Comparison of ENCODE assay signal across 37 cellular contexts in the genomic region with DNA sequence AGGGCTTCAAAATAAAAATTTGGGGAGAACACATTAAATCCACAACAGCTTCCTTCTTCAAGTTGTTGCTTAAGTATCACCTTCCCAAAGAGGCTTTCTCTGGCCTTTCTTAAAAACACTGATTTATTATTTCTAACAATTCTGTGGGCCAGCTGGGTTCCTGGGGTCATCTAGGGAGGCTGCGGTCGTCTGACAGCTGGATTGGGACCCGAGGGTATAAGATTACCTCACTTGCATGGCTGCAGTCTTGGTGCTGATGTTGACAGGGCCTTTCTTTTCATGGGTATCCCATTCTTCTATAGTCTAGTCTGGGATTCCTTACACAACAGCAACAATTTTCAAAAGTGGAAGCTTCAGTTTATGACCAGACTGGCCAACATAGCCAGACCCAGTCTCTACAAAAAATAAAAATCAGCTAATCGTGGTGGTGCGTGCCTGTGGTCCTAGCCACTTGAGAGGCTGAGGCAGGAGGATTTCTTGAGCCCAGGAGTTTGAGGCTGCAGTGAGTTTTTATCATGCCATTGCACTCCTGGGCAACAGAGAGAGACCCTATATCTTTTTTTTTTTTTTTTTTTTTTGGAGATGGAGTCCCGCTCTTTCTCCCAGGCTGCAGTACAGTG.
"Had no signal": no experiment of that assay in that cellular context is flagged by ENCODE, and none has a peak within 500 bp of the region (broad histone marks: within the 10 kb centered on the region; RNA-seq: fewer than 3 reads in every experiment).

No MANE protein-coding gene starts in this region.

- H3K27ac ChIP-seq: adrenal gland, ascending aorta, breast epithelium, cardiac muscle cell, colonic mucosa, epithelial cell of prostate, esophagus squamous epithelium, gastroesophageal sphincter, WERI-Rb-1 had no signal

- H3K27me3 ChIP-seq: adrenal gland, ascending aorta, breast epithelium, cardiac muscle cell, colonic mucosa, esophagus squamous epithelium, gastroesophageal sphincter had no signal

- H3K9me3 Mint-ChIP-seq: activated CD4-positive, alpha-beta memory T cell treated with anti-CD3 and anti-CD28 coated beads for 36 hours; activated CD4-positive, alpha-beta T cell treated with anti-CD3 and anti-CD28 coated beads, Interleukin-2, amount 10 ng/mL, durations not matched to agents 24 days and 14 days; activated naive CD4-positive, alpha-beta T cell treated with anti-CD3 and anti-CD28 coated beads for 36 hours; activated naive CD4-positive, alpha-beta T cell treated with anti-CD3 and anti-CD28 coated beads, Interleukin-2, amount 50 U/mL, for 24 hours; activated naive CD8-positive, alpha-beta T cell treated with anti-CD3 and anti-CD28 coated beads for 36 hours; activated naive CD8-positive, alpha-beta T cell treated with anti-CD3 and anti-CD28 coated beads, Interleukin-2, amount 50 U/mL, for 24 hours; activated T-helper 2 cell treated with anti-CD3 and anti-CD28 coated beads, Interferon-gamma antibody, Interleukin-2, Interleukin-4, amounts not matched to agents 10 μg/mL and 5 μg/mL and 100 μg/mL, durations not matched to agents 14 hours and 24 hours and 36 hours; brain; T-cell; T-helper 1 cell treated with Interleukin-12 subunit alpha and Interleukin-12 subunit beta and Interleukin-4 antibody, amounts not matched to agents 30 μg/mL and 1 μg/mL, for 36 hours had no signal

- H3K27ac Mint-ChIP-seq: activated CD4-positive, alpha-beta memory T cell treated with anti-CD3 and anti-CD28 coated beads for 36 hours; activated CD4-positive, alpha-beta T cell treated with anti-CD3 and anti-CD28 coated beads for 36 hours; activated CD4-positive, alpha-beta T cell treated with anti-CD3 and anti-CD28 coated beads, Interleukin-2, amount 10 ng/mL, durations not matched to agents 24 days and 14 days; activated CD8-positive, alpha-beta memory T cell treated with anti-CD3 and anti-CD28 coated beads, Interleukin-2, amount 10 ng/mL, durations not matched to agents 7 days and 5 days; activated CD8-positive, alpha-beta T cell treated with anti-CD3 and anti-CD28 coated beads, Interleukin-2, amount 10 ng/mL, durations not matched to agents 7 days and 5 days; activated naive CD4-positive, alpha-beta T cell treated with anti-CD3 and anti-CD28 coated beads for 36 hours; activated naive CD4-positive, alpha-beta T cell treated with anti-CD3 and anti-CD28 coated beads, Interleukin-2, amount 50 U/mL, for 24 hours; activated naive CD8-positive, alpha-beta T cell treated with anti-CD3 and anti-CD28 coated beads for 36 hours; activated naive CD8-positive, alpha-beta T cell treated with anti-CD3 and anti-CD28 coated beads, Interleukin-2, amount 50 U/mL, for 24 hours; activated T-helper 1 cell treated with anti-CD3 and anti-CD28 coated beads, Interleukin-12 subunit alpha, Interleukin-12 subunit beta, Interleukin-2, Interleukin-4 antibody, amounts not matched to agents 30 ng/mL and 10 ng/mL and 1 ng/mL, durations not matched to agents 14 hours and 24 hours and 36 hours; activated T-helper 2 cell treated with anti-CD3 and anti-CD28 coated beads, Interferon-gamma antibody, Interleukin-2, Interleukin-4, amounts not matched to agents 10 μg/mL and 5 μg/mL and 100 μg/mL, durations not matched to agents 14 hours and 24 hours and 36 hours; brain; T-cell; T-helper 1 cell treated with Interleukin-12 subunit alpha and Interleukin-12 subunit beta and Interleukin-4 antibody, amounts not matched to agents 30 μg/mL and 1 μg/mL, for 36 hours had no signal

- H3K36me3 Mint-ChIP-seq: activated CD8-positive, alpha-beta memory T cell treated with anti-CD3 and anti-CD28 coated beads, Interleukin-2, amount 10 ng/mL, durations not matched to agents 7 days and 5 days; activated naive CD4-positive, alpha-beta T cell treated with anti-CD3 and anti-CD28 coated beads, Interleukin-2, amount 50 U/mL, for 24 hours; activated naive CD8-positive, alpha-beta T cell treated with anti-CD3 and anti-CD28 coated beads for 36 hours; brain; T-cell had no signal

- DNase-seq: activated CD4-positive, alpha-beta memory T cell treated with anti-CD3 and anti-CD28 coated beads for 36 hours; activated CD4-positive, alpha-beta T cell treated with anti-CD3 and anti-CD28 coated beads for 36 hours; activated CD4-positive, alpha-beta T cell treated with anti-CD3 and anti-CD28 coated beads, Interleukin-2, amount 10 ng/mL, durations not matched to agents 24 days and 14 days; activated CD4-positive, CD25-positive, alpha-beta regulatory T cell; activated CD4-positive, CD25-positive, alpha-beta regulatory T cell treated with anti-CD3 and anti-CD28 coated beads, Interleukin-2, amount 50 U/mL, for 72 hours; activated CD8-positive, alpha-beta memory T cell treated with anti-CD3 and anti-CD28 coated beads, Interleukin-2, amount 10 ng/mL, durations not matched to agents 7 days and 5 days; activated CD8-positive, alpha-beta memory T cell treated with anti-CD3 and anti-CD28 coated beads, Interleukin-2, amount 50 U/mL, for 4 hours; activated CD8-positive, alpha-beta T cell treated with anti-CD3 and anti-CD28 coated beads, Interleukin-2, amount 10 ng/mL, durations not matched to agents 7 days and 5 days; activated effector memory CD4-positive, alpha-beta T cell treated with anti-CD3 and anti-CD28 coated beads, Interleukin-2, amount 50 U/mL, for 16 hours; activated naive CD4-positive, alpha-beta T cell treated with anti-CD3 and anti-CD28 coated beads for 36 hours; activated naive CD8-positive, alpha-beta T cell treated with anti-CD3 and anti-CD28 coated beads for 36 hours; activated naive CD8-positive, alpha-beta T cell treated with anti-CD3 and anti-CD28 coated beads, Interleukin-2, amount 50 U/mL, for 24 hours; activated T-cell treated with anti-CD3 and anti-CD28 coated beads, Interleukin-2, amount 50 U/mL, for 1 hour; activated T-cell treated with anti-CD3 and anti-CD28 coated beads, Interleukin-2, amount 50 U/mL, for 48 hours; adrenal gland; amygdala; central memory CD4-positive, alpha-beta T cell; cerebellar nuclear complex; colonic mucosa; effector CD8-positive, alpha-beta T cell; esophagus squamous epithelium; foreskin melanocyte; T-cell; T1000; WERI-Rb-1 had no signal

- H3K9me3 ChIP-seq: adrenal gland, ascending aorta, breast epithelium, colonic mucosa, esophagus squamous epithelium, gastroesophageal sphincter had no signal

- H3K4me3 Mint-ChIP-seq: activated CD4-positive, alpha-beta memory T cell treated with anti-CD3 and anti-CD28 coated beads for 36 hours; activated CD4-positive, alpha-beta T cell treated with anti-CD3 and anti-CD28 coated beads for 36 hours; activated CD4-positive, alpha-beta T cell treated with anti-CD3 and anti-CD28 coated beads, Interleukin-2, amount 10 ng/mL, durations not matched to agents 24 days and 14 days; activated CD8-positive, alpha-beta memory T cell treated with anti-CD3 and anti-CD28 coated beads, Interleukin-2, amount 10 ng/mL, durations not matched to agents 7 days and 5 days; activated CD8-positive, alpha-beta T cell treated with anti-CD3 and anti-CD28 coated beads, Interleukin-2, amount 10 ng/mL, durations not matched to agents 7 days and 5 days; activated naive CD4-positive, alpha-beta T cell treated with anti-CD3 and anti-CD28 coated beads for 36 hours; activated naive CD4-positive, alpha-beta T cell treated with anti-CD3 and anti-CD28 coated beads, Interleukin-2, amount 50 U/mL, for 24 hours; activated naive CD8-positive, alpha-beta T cell treated with anti-CD3 and anti-CD28 coated beads for 36 hours; activated naive CD8-positive, alpha-beta T cell treated with anti-CD3 and anti-CD28 coated beads, Interleukin-2, amount 50 U/mL, for 24 hours; activated T-helper 1 cell treated with anti-CD3 and anti-CD28 coated beads, Interleukin-12 subunit alpha, Interleukin-12 subunit beta, Interleukin-2, Interleukin-4 antibody, amounts not matched to agents 30 ng/mL and 10 ng/mL and 1 ng/mL, durations not matched to agents 14 hours and 24 hours and 36 hours; brain; T-cell; T-helper 1 cell treated with Interleukin-12 subunit alpha and Interleukin-12 subunit beta and Interleukin-4 antibody, amounts not matched to agents 30 μg/mL and 1 μg/mL, for 36 hours had no signal

- FAIRE-seq: endometrium, endothelial cell of umbilical vein had no signal

- H3K4me1 ChIP-seq: ascending aorta, breast epithelium, colonic mucosa had no signal

- ATAC-seq: activated CD4-positive, alpha-beta T cell treated with anti-CD3 and anti-CD28 coated beads for 36 hours; activated CD8-positive, alpha-beta memory T cell treated with anti-CD3 and anti-CD28 coated beads, Interleukin-2, amount 10 ng/mL, durations not matched to agents 7 days and 5 days; activated CD8-positive, alpha-beta T cell treated with anti-CD3 and anti-CD28 coated beads, Interleukin-2, amount 10 ng/mL, durations not matched to agents 7 days and 5 days; activated naive CD8-positive, alpha-beta T cell treated with anti-CD3 and anti-CD28 coated beads, Interleukin-2, amount 50 U/mL, for 24 hours; gastroesophageal sphincter; T-cell had no signal

- H3K36me3 ChIP-seq: adrenal gland, ascending aorta, breast epithelium, cardiac muscle cell, colonic mucosa, esophagus squamous epithelium, gastroesophageal sphincter, WERI-Rb-1 had no signal

- H3K27me3 Mint-ChIP-seq: activated CD4-positive, alpha-beta memory T cell treated with anti-CD3 and anti-CD28 coated beads for 36 hours; activated CD4-positive, alpha-beta T cell treated with anti-CD3 and anti-CD28 coated beads for 36 hours; activated CD4-positive, alpha-beta T cell treated with anti-CD3 and anti-CD28 coated beads, Interleukin-2, amount 10 ng/mL, durations not matched to agents 24 days and 14 days; activated CD8-positive, alpha-beta memory T cell treated with anti-CD3 and anti-CD28 coated beads, Interleukin-2, amount 10 ng/mL, durations not matched to agents 7 days and 5 days; activated naive CD4-positive, alpha-beta T cell treated with anti-CD3 and anti-CD28 coated beads, Interleukin-2, amount 50 U/mL, for 24 hours; activated naive CD8-positive, alpha-beta T cell treated with anti-CD3 and anti-CD28 coated beads for 36 hours; brain; T-cell had no signal

- H3K4me3 ChIP-seq: adrenal gland, ascending aorta, breast epithelium, cardiac muscle cell, colonic mucosa, esophagus squamous epithelium, gastroesophageal sphincter had no signal
